ENCODE assay signal across 8 cellular contexts in genomic region chr7:816300-816750, GRCh38. TPM values are rescaled to one million over a fixed set of nuclear protein-coding genes. Genes with fewer than 3 reads are reported as not detected.
DNase-seq lines count a peak whose midpoint lies in the region; ATAC-seq and TF ChIP-seq lines count a peak whose summit lies in the region.

No MANE protein-coding gene starts in this region.

- H3K27ac Mint-ChIP-seq in activated naive CD4-positive, alpha-beta T cell treated with anti-CD3 and anti-CD28 coated beads, Interleukin-2, amount 50 U/mL, for 72 hours = no peak overlapping the region

- peaks cover 19% of the 10 kb centered on the region for H3K4me1 ChIP-seq in parathyroid adenoma
- H3K4me1 ChIP-seq in tibial artery = peaks cover 5 to 74% (median 52%) of the 10 kb centered on the region in 4 donors

- H3K36me3 Mint-ChIP-seq in activated naive CD4-positive, alpha-beta T cell treated with anti-CD3 and anti-CD28 coated beads, Interleukin-2, amount 50 U/mL, for 72 hours = peaks cover 10 to 21% of the 10 kb centered on the region in 2 donors

- H3K9me3 ChIP-seq in parathyroid adenoma (ENCODE audit: control insufficient read depth, low read length) (no peaks in the 10 kb centered on the region), tibial artery (no peaks in the 10 kb centered on the region)

- peak overlapping the region; percentile 69 for H3K4me2 ChIP-seq in parathyroid adenoma (ENCODE audit: low read length)

- H2AFZ ChIP-seq in parathyroid adenoma = peak overlapping the region; percentile 77

- peak; percentile 95 for ATAC-seq in HG02642 (IDR thresholded peaks at IDR 0.05; ENCODE audit: poor library complexity, unreplicated experiment)
- ATAC-seq in SK-N-SH treated with all-trans-retinoic acid at 6 μM for 48 hours = peak; percentile 91
- peak; percentile 93 to 97 for ATAC-seq in activated naive CD4-positive, alpha-beta T cell treated with anti-CD3 and anti-CD28 coated beads, Interleukin-2, amount 50 U/mL, for 72 hours

- H3K27me3 ChIP-seq in parathyroid adenoma (ENCODE audit: control insufficient read depth, insufficient read depth, low read length) (no peaks in the 10 kb centered on the region), tibial artery (no peaks in the 10 kb centered on the region)

- peak overlapping the region; percentile 69 for H3K4me3 ChIP-seq in GM12864 (ENCODE audit: low read depth, low read length)
- peak overlapping the region; percentile 47 for H3K4me3 ChIP-seq in parathyroid adenoma (ENCODE audit: low read depth, low read length)
- peak overlapping the region; percentile 96 to 97 for H3K4me3 ChIP-seq in tibial artery

- no peak for TF ChIP-seq CTCF in GM12864 (IDR thresholded peaks at IDR 0.05; ENCODE audit: low read depth, low read length, missing control alignments)
- TF ChIP-seq CTCF in parathyroid adenoma (IDR thresholded peaks at IDR 0.05) = no peak
- no peak for TF ChIP-seq CTCF in tibial artery (IDR thresholded peaks at IDR 0.05)

- H3K36me3 ChIP-seq in parathyroid adenoma (ENCODE audit: control insufficient read depth, insufficient read depth, low read length) (no peaks in the 10 kb centered on the region), tibial artery (no peaks in the 10 kb centered on the region)

- peaks cover 28% of the 10 kb centered on the region for H3K79me2 ChIP-seq in parathyroid adenoma

- intact Hi-C loops in tibial artery (cut with DNase I; ENCODE audit: low total_unique reads) = loop anchor here (10.0 kb wide), 1 partner anchor 58 kb away; the partner anchor contains the start of gene GET4

- no peak overlapping the region for H3K27ac ChIP-seq in parathyroid adenoma
- peak overlapping the region; percentile 95 to 97 for H3K27ac ChIP-seq in tibial artery

- DNase-seq in GM12864 (ENCODE audit: low read depth) (peak; percentile 91), NCI-H1105 treated with DMSO at 0.1 percent for 48 hours (lab: John Stamatoyannopoulos, UW) (peak; percentile 95), glomerular visceral epithelial cell (ENCODE audit: extremely low spot score) (peak; percentile 97), tibial artery (peak; percentile 99)
- peak; percentile 97 to 98 for DNase-seq in activated naive CD4-positive, alpha-beta T cell treated with anti-CD3 and anti-CD28 coated beads, Interleukin-2, amount 50 U/mL, for 72 hours (ENCODE audit: low spot score in 2 of 2)

- H3K9me3 Mint-ChIP-seq in activated naive CD4-positive, alpha-beta T cell treated with anti-CD3 and anti-CD28 coated beads, Interleukin-2, amount 50 U/mL, for 72 hours = no peaks in the 10 kb centered on the region

- no peak overlapping the region for H3K9ac ChIP-seq in parathyroid adenoma

TF ChIP-seq in SK-N-SH treated with all-trans-retinoic acid at 6 μM for 48 hours, 23 proteins besides CTCF, POLR2A, EP300 and RAD21:
- TF ChIP-seq TSHZ2 (CRISPR knock-in tag; IDR thresholded peaks at IDR 0.05) = no peak
- no peak for TF ChIP-seq CSDC2 (CRISPR knock-in tag; IDR thresholded peaks at IDR 0.05)
- no peak for TF ChIP-seq ESRRG (CRISPR knock-in tag; IDR thresholded peaks at IDR 0.05)
- TF ChIP-seq ZNF565 (CRISPR knock-in tag; conservative IDR thresholded peaks at IDR 0.05; ENCODE audit: low read depth) = no peak
- TF ChIP-seq ZFP3 (CRISPR knock-in tag; IDR thresholded peaks at IDR 0.05) = no peak
- TF ChIP-seq CSRNP3 (CRISPR knock-in tag; IDR thresholded peaks at IDR 0.05) = no peak

RNA-seq across cellular contexts. Expression of gene SUN1, which starts 16.0 kb away (rescaled TPM):
- 100 to 1,000 TPM; 106 to 109 TPM for total RNA-seq in activated naive CD4-positive, alpha-beta T cell treated with anti-CD3 and anti-CD28 coated beads, Interleukin-2, amount 50 U/mL, for 72 hours
